ENCODE assay signal across 1 cellular context in the genomic region with DNA sequence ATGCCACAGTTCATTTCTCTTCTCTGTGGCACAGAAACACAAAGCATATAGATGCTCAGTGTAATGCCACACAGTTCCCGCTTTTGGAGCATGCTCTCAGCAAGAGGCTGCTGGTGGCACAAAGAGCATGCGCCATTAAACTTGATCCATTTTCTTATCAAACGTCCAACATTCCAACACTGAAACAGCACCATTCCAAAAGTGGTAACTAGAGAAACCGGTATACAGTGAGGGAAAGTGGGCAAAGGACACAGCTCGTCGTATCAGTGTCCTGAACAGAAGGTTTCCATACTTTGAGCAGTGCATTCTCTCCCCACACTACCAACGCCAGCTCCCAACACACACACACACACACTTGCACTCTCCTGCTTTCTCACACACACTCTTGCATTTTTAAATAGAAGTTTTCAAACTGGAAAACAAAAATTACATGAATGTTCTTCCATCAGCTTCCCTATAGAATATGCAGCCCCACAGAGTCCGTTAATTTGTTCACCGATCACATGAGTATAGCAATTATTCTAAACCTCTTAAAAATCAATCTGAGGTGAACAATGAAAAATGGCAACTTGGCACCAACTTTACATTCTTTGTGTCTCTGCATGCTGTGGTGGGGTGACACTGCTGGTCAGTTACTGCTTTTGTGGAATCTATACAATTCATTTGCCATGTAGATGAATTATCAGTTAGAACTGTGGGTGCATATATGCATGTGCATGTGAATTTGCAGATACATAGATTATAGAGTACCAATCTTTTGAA.
TF ChIP-seq lines count a peak whose summit lies in the region.

No MANE protein-coding gene starts in this region.

TF ChIP-seq in SK-N-SH, 30 proteins besides CTCF, POLR2A, EP300 and RAD21 (continued from another document):
- TF ChIP-seq, protein P1, sequence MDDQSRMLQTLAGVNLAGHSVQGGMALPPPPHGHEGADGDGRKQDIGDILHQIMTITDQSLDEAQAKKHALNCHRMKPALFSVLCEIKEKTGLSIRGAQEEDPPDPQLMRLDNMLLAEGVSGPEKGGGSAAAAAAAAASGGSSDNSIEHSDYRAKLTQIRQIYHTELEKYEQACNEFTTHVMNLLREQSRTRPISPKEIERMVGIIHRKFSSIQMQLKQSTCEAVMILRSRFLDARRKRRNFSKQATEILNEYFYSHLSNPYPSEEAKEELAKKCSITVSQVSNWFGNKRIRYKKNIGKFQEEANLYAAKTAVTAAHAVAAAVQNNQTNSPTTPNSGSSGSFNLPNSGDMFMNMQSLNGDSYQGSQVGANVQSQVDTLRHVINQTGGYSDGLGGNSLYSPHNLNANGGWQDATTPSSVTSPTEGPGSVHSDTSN (IDR thresholded peaks at IDR 0.05): no peak
- TF ChIP-seq MEF2A (IDR thresholded peaks at IDR 0.05; ENCODE audit: borderline replicate concordance, low read depth): no peak
- TF ChIP-seq RCOR1 (IDR thresholded peaks at IDR 0.05; ENCODE audit: low read length): peak; percentile 22; the same call in 1 of the 2 replicates
